ENCODE assay signal across 1 cellular context in genomic region chr6:121334299-121335104, GRCh38.
TF ChIP-seq lines count a peak whose summit lies in the region.

A gene with protein sequence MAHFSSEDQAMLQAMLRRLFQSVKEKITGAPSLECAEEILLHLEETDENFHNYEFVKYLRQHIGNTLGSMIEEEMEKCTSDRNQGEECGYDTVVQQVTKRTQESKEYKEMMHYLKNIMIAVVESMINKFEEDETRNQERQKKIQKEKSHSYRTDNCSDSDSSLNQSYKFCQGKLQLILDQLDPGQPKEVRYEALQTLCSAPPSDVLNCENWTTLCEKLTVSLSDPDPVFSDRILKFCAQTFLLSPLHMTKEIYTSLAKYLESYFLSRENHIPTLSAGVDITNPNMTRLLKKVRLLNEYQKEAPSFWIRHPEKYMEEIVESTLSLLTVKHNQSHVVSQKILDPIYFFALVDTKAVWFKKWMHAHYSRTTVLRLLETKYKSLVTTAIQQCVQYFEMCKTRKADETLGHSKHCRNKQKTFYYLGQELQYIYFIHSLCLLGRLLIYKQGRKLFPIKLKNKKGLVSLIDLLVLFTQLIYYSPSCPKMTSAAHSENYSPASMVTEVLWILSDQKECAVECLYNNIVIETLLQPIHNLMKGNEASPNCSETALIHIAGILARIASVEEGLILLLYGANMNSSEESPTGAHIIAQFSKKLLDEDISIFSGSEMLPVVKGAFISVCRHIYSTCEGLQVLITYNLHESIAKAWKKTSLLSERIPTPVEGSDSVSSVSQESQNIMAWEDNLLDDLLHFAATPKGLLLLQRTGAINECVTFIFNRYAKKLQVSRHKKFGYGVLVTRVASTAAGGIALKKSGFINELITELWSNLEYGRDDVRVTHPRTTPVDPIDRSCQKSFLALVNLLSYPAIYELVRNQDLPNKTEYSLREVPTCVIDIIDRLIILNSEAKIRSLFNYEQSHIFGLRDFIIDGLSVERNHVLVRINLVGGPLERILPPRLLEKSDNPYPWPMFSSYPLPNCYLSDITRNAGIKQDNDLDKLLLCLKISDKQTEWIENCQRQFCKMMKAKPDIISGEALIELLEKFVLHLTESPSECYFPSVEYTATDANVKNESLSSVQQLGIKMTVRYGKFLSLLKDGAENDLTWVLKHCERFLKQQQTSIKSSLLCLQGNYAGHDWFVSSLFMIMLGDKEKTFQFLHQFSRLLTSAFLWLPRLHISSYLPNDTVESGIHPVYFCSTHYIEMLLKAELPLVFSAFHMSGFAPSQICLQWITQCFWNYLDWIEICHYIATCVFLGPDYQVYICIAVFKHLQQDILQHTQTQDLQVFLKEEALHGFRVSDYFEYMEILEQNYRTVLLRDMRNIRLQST (minus strand): TSS chr6:121334480. CDS start chr6:121334430, 50 bp downstream.

TF ChIP-seq in HepG2, 621 proteins besides CTCF, POLR2A, EP300 and RAD21 (continued from another document and continues in another):
- TF ChIP-seq, protein P1, sequence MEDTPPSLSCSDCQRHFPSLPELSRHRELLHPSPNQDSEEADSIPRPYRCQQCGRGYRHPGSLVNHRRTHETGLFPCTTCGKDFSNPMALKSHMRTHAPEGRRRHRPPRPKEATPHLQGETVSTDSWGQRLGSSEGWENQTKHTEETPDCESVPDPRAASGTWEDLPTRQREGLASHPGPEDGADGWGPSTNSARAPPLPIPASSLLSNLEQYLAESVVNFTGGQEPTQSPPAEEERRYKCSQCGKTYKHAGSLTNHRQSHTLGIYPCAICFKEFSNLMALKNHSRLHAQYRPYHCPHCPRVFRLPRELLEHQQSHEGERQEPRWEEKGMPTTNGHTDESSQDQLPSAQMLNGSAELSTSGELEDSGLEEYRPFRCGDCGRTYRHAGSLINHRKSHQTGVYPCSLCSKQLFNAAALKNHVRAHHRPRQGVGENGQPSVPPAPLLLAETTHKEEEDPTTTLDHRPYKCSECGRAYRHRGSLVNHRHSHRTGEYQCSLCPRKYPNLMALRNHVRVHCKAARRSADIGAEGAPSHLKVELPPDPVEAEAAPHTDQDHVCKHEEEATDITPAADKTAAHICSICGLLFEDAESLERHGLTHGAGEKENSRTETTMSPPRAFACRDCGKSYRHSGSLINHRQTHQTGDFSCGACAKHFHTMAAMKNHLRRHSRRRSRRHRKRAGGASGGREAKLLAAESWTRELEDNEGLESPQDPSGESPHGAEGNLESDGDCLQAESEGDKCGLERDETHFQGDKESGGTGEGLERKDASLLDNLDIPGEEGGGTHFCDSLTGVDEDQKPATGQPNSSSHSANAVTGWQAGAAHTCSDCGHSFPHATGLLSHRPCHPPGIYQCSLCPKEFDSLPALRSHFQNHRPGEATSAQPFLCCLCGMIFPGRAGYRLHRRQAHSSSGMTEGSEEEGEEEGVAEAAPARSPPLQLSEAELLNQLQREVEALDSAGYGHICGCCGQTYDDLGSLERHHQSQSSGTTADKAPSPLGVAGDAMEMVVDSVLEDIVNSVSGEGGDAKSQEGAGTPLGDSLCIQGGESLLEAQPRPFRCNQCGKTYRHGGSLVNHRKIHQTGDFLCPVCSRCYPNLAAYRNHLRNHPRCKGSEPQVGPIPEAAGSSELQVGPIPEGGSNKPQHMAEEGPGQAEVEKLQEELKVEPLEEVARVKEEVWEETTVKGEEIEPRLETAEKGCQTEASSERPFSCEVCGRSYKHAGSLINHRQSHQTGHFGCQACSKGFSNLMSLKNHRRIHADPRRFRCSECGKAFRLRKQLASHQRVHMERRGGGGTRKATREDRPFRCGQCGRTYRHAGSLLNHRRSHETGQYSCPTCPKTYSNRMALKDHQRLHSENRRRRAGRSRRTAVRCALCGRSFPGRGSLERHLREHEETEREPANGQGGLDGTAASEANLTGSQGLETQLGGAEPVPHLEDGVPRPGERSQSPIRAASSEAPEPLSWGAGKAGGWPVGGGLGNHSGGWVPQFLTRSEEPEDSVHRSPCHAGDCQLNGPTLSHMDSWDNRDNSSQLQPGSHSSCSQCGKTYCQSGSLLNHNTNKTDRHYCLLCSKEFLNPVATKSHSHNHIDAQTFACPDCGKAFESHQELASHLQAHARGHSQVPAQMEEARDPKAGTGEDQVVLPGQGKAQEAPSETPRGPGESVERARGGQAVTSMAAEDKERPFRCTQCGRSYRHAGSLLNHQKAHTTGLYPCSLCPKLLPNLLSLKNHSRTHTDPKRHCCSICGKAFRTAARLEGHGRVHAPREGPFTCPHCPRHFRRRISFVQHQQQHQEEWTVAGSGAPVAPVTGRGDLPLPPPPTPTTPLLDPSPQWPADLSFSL (CRISPR knock-in tag; IDR thresholded peaks at IDR 0.05), result no peak
- TF ChIP-seq XRCC5 (optimal IDR thresholded peaks at IDR 0.05; ENCODE audit: low read length) (peak; percentile 30), FOXJ3 (CRISPR knock-in tag; IDR thresholded peaks at IDR 0.05; ENCODE audit: borderline replicate concordance) (peak; percentile 2; the same call in 1 of the 2 replicates), ZNF607 (CRISPR knock-in tag; IDR thresholded peaks at IDR 0.05; ENCODE audit: borderline replicate concordance) (peak; percentile 52; the same call in 1 of the 2 replicates), KDM5B (CRISPR knock-in tag; IDR thresholded peaks at IDR 0.05; ENCODE audit: borderline replicate concordance) (peak; percentile 86), SAFB2 (CRISPR knock-in tag; IDR thresholded peaks at IDR 0.05; ENCODE audit: borderline replicate concordance, low read depth) (0 out of 2 replicates have a peak, but pooled peaks have one; percentile 67), ARHGAP35 (CRISPR knock-in tag; IDR thresholded peaks at IDR 0.05; ENCODE audit: borderline replicate concordance) (peak; percentile 90), ZNF775 (CRISPR knock-in tag; IDR thresholded peaks at IDR 0.05; ENCODE audit: borderline replicate concordance) (peak; percentile 64; the same call in 1 of the 2 replicates), KLF16 (CRISPR knock-in tag; IDR thresholded peaks at IDR 0.05) (peak in 1 of 2 experiments; percentile 57; a peak in 1 of 4 replicates), ZKSCAN8 (CRISPR knock-in tag; IDR thresholded peaks at IDR 0.05; ENCODE audit: borderline replicate concordance) (peak; percentile 82; the same call in 1 of the 2 replicates), TFAP4 (IDR thresholded peaks at IDR 0.05; ENCODE audit: borderline replicate concordance, low read depth) (peak; percentile 68; the same call in 1 of the 2 replicates), MIER3 (CRISPR knock-in tag; IDR thresholded peaks at IDR 0.05; ENCODE audit: borderline replicate concordance) (0 out of 2 replicates have a peak, but pooled peaks have one; percentile 65), ZNF670 (CRISPR knock-in tag; IDR thresholded peaks at IDR 0.05; ENCODE audit: borderline replicate concordance) (0 out of 2 replicates have a peak, but pooled peaks have one; percentile 64), ZFP1 (CRISPR knock-in tag; IDR thresholded peaks at IDR 0.05) (0 out of 2 replicates have a peak, but pooled peaks have one; percentile 40), ZBTB40 (IDR thresholded peaks at IDR 0.05) (no peak), ZBTB40 (CRISPR knock-in tag; IDR thresholded peaks at IDR 0.05) (peak; percentile 92), ZNF747 (CRISPR knock-in tag; IDR thresholded peaks at IDR 0.05; ENCODE audit: borderline replicate concordance) (peak; percentile 71; the same call in 1 of the 2 replicates), MNT (IDR thresholded peaks at IDR 0.05) (peak; percentile 21; the same call in 1 of the 2 replicates), NR0B2 (CRISPR knock-in tag; IDR thresholded peaks at IDR 0.05) (0 out of 2 replicates have a peak, but pooled peaks have one; percentile 19), ZNF3 (CRISPR knock-in tag; IDR thresholded peaks at IDR 0.05) (no peak)
- TF ChIP-seq, protein P2, sequence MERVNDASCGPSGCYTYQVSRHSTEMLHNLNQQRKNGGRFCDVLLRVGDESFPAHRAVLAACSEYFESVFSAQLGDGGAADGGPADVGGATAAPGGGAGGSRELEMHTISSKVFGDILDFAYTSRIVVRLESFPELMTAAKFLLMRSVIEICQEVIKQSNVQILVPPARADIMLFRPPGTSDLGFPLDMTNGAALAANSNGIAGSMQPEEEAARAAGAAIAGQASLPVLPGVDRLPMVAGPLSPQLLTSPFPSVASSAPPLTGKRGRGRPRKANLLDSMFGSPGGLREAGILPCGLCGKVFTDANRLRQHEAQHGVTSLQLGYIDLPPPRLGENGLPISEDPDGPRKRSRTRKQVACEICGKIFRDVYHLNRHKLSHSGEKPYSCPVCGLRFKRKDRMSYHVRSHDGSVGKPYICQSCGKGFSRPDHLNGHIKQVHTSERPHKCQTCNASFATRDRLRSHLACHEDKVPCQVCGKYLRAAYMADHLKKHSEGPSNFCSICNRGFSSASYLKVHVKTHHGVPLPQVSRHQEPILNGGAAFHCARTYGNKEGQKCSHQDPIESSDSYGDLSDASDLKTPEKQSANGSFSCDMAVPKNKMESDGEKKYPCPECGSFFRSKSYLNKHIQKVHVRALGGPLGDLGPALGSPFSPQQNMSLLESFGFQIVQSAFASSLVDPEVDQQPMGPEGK (CRISPR knock-in tag; IDR thresholded peaks at IDR 0.05), result peak; percentile 91
